Comparison of ENCODE assay signal across 27 cellular contexts in genomic region chr1:170213598-170213997, GRCh38.
A peak's percentile ranks its signal among the peaks of the same experiment; 100 is the strongest.
DNase-seq lines count a peak whose midpoint lies in the region; ATAC-seq and TF ChIP-seq lines count a peak whose summit lies in the region.
"Had no signal": no experiment of that assay in that cellular context is flagged by ENCODE, and none has a peak within 500 bp of the region (broad histone marks: within the 10 kb centered on the region; RNA-seq: fewer than 3 reads in every experiment).

No MANE protein-coding gene starts in this region.

- TF ChIP-seq EP300 in stomach (IDR thresholded peaks at IDR 0.05), result no peak

- H3K9me3 ChIP-seq in ascending aorta (no peaks in the 10 kb centered on the region), thoracic aorta (no peaks in the 10 kb centered on the region), stomach (no peaks in the 10 kb centered on the region)
- H3K9me3 ChIP-seq: adrenal gland, esophagus squamous epithelium, Peyer's patch had no signal

- peak overlapping the region; percentile 68 to 85 (median 76) for H3K27ac Mint-ChIP-seq in nephron
- H3K27ac Mint-ChIP-seq: activated CD8-positive, alpha-beta T cell treated with anti-CD3 and anti-CD28 coated beads, Interleukin-2, amount 10 ng/mL, durations not matched to agents 7 days and 5 days; endodermal cell; stimulated activated naive B cell treated with anti-CD40 and anti-IgM and Interleukin-4, amounts not matched to agents 10 μg/mL and 1 μg/mL and 100 μg/mL, for 72 hours; T-helper 1 cell treated with Interleukin-12 subunit alpha and Interleukin-12 subunit beta and Interleukin-4 antibody, amounts not matched to agents 30 μg/mL and 1 μg/mL, for 36 hours had no signal

- no peaks in the 10 kb centered on the region for H3K36me3 Mint-ChIP-seq in nephron (ENCODE audit: low read depth)
- H3K36me3 Mint-ChIP-seq: stimulated activated naive B cell treated with anti-CD40 and anti-IgM and Interleukin-4, amounts not matched to agents 10 μg/mL and 1 μg/mL and 100 μg/mL, for 72 hours had no signal

- no peaks in the 10 kb centered on the region for H3K36me3 ChIP-seq in ascending aorta
- H3K36me3 ChIP-seq in thoracic aorta, result no peaks in the 10 kb centered on the region
- H3K36me3 ChIP-seq in stomach, result no peaks in the 10 kb centered on the region
- H3K36me3 ChIP-seq: adrenal gland, esophagus squamous epithelium, Peyer's patch had no signal

- peak; percentile 10 to 79 for DNase-seq in ascending aorta (ENCODE audit: low spot score in 2 of 2)
- peak; percentile 75 for DNase-seq in Right ventricle myocardium inferior (ENCODE audit: missing footprints)
- DNase-seq in thoracic aorta (ENCODE audit: low spot score), result peak; percentile 40
- no peak for DNase-seq in stomach
- DNase-seq in GM20000 (ENCODE audit: low spot score), result no peak
- DNase-seq: activated CD4-positive, alpha-beta T cell treated with anti-CD3 and anti-CD28 coated beads for 1 hour; activated CD8-positive, alpha-beta T cell treated with anti-CD3 and anti-CD28 coated beads, Interleukin-2, amount 10 ng/mL, durations not matched to agents 7 days and 5 days; activated effector memory CD4-positive, alpha-beta T cell treated with anti-CD3 and anti-CD28 coated beads, Interleukin-2, amount 50 U/mL, for 16 hours; adrenal gland; C1 segment of cervical spinal cord; Calu3; cortex of kidney; endodermal cell; esophagus squamous epithelium; NCI-H1694; NCI-H2171; NCI-H510A treated with DMSO at 0.1 percent for 48 hours; occipital lobe; Peyer's patch; stimulated activated CD4-positive, alpha-beta T cell treated with anti-CD3 and anti-CD28 coated beads, Interleukin-12 subunit alpha, Interleukin-12 subunit beta, amount 100 ng/mL, for 4 hours; stimulated activated CD4-positive, alpha-beta T cell treated with anti-CD3 and anti-CD28 coated beads, Interleukin-4, amount 100 ng/mL, for 24 hours; stimulated activated naive B cell treated with anti-CD40 and anti-IgM and Interleukin-4, amounts not matched to agents 10 μg/mL and 1 μg/mL and 100 μg/mL, for 72 hours had no signal

- peaks cover 34% of the 10 kb centered on the region for H3K4me1 Mint-ChIP-seq in nephron
- H3K4me1 Mint-ChIP-seq: endodermal cell; stimulated activated naive B cell treated with anti-CD40 and anti-IgM and Interleukin-4, amounts not matched to agents 10 μg/mL and 1 μg/mL and 100 μg/mL, for 72 hours had no signal

- H3K4me3 ChIP-seq in ascending aorta (no peak overlapping the region), thoracic aorta (peak overlapping the region; percentile 22), stomach (no peak overlapping the region)
- H3K4me3 ChIP-seq: adrenal gland, esophagus squamous epithelium, Peyer's patch had no signal

- TF ChIP-seq CTCF in ascending aorta (IDR thresholded peaks at IDR 0.05) (no peak), nephron (IDR thresholded peaks at IDR 0.05; ENCODE audit: unreplicated experiment in 3 of 3) (no peak), thoracic aorta (IDR thresholded peaks at IDR 0.05) (no peak), stomach (IDR thresholded peaks at IDR 0.05) (no peak), GM20000 (IDR thresholded peaks at IDR 0.05; ENCODE audit: extremely low read depth, missing control alignments) (no peak)

- peaks cover 7 to 15% of the 10 kb centered on the region in 2 donors for H3K4me1 ChIP-seq in ascending aorta
- H3K4me1 ChIP-seq in thoracic aorta (ENCODE audit: control insufficient read depth in 1 of 2, low read depth in 2 of 2), result peaks cover 21 to 41% of the 10 kb centered on the region in 2 donors
- no peaks in the 10 kb centered on the region for H3K4me1 ChIP-seq in stomach
- H3K4me1 ChIP-seq: adrenal gland, Peyer's patch had no signal

- intact Hi-C loops in ascending aorta (cut with DNase I), result loop anchor here (1.0 kb wide), 1 partner anchor 14 kb away; no protein-coding TSS in a partner anchor
- intact Hi-C loops in Right ventricle myocardium inferior (cut with DNase I), result no loop called here
- intact Hi-C loops in stomach (cut with DNase I; ENCODE audit: low total_unique reads), result no loop called here

- no peak overlapping the region for H3K4me3 Mint-ChIP-seq in nephron
- H3K4me3 Mint-ChIP-seq: activated CD8-positive, alpha-beta T cell treated with anti-CD3 and anti-CD28 coated beads, Interleukin-2, amount 10 ng/mL, durations not matched to agents 7 days and 5 days; endodermal cell; stimulated activated naive B cell treated with anti-CD40 and anti-IgM and Interleukin-4, amounts not matched to agents 10 μg/mL and 1 μg/mL and 100 μg/mL, for 72 hours; T-helper 1 cell treated with Interleukin-12 subunit alpha and Interleukin-12 subunit beta and Interleukin-4 antibody, amounts not matched to agents 30 μg/mL and 1 μg/mL, for 36 hours had no signal

- no peaks in the 10 kb centered on the region for H3K9me3 Mint-ChIP-seq in nephron
- H3K9me3 Mint-ChIP-seq: endodermal cell; stimulated activated naive B cell treated with anti-CD40 and anti-IgM and Interleukin-4, amounts not matched to agents 10 μg/mL and 1 μg/mL and 100 μg/mL, for 72 hours; T-helper 1 cell treated with Interleukin-12 subunit alpha and Interleukin-12 subunit beta and Interleukin-4 antibody, amounts not matched to agents 30 μg/mL and 1 μg/mL, for 36 hours had no signal

- 82 to 91% (median 85%) methylated on average over 6 of the region's 6 CpGs for WGBS in stomach, 5 donors

- peaks cover 4% of the 10 kb centered on the region for H3K27me3 Mint-ChIP-seq in nephron (ENCODE audit: low read depth)

- TF ChIP-seq POLR2A in stomach (IDR thresholded peaks at IDR 0.05), result no peak

- ATAC-seq in Right ventricle myocardium inferior, result peak; percentile 73
- ATAC-seq in thoracic aorta (ENCODE audit: insufficient number of reproducible peaks, low FRiP score, low read depth), result peak; percentile 44
- ATAC-seq in GM19455 (IDR thresholded peaks at IDR 0.05; ENCODE audit: unreplicated experiment), result no peak
- no peak for ATAC-seq in GM21447 (IDR thresholded peaks at IDR 0.05; ENCODE audit: unreplicated experiment)
- ATAC-seq: activated CD8-positive, alpha-beta T cell treated with anti-CD3 and anti-CD28 coated beads, Interleukin-2, amount 10 ng/mL, durations not matched to agents 7 days and 5 days; HCT116; stimulated activated naive B cell treated with anti-CD40 and anti-IgM and Interleukin-4, amounts not matched to agents 10 μg/mL and 1 μg/mL and 100 μg/mL, for 72 hours had no signal

- H3K27ac ChIP-seq in ascending aorta (peak overlapping the region; percentile 79 to 83), thoracic aorta (peak overlapping the region; percentile 79 to 80), stomach (no peak overlapping the region)
- H3K27ac ChIP-seq: adrenal gland, Peyer's patch had no signal

- H3K27me3 ChIP-seq in ascending aorta (no peaks in the 10 kb centered on the region), thoracic aorta (replicated peaks; ENCODE audit: insufficient read depth) (no peaks in the 10 kb centered on the region), stomach (peaks cover 0 to 3% (median 0%) of the 10 kb centered on the region in 3 donors)
- H3K27me3 ChIP-seq: adrenal gland, esophagus squamous epithelium, Peyer's patch had no signal

Comparison
In these comparisons a context has a peak if more than half of its experiments do, and no peak if none do; other contexts are left out.
1. DNase-seq: peak in ascending aorta (2 of 2), Right ventricle myocardium inferior (single experiment) and thoracic aorta (single experiment); none in stomach (single experiment) and GM20000 (single experiment).
2. H3K27ac ChIP-seq: peak in ascending aorta (2 of 2) and thoracic aorta (2 of 2); none in stomach (0 of 5).
3. ATAC-seq: peak in Right ventricle myocardium inferior (single experiment) and thoracic aorta (single experiment); none in GM19455 (single experiment) and GM21447 (single experiment).